1 cellular context compared by ENCODE assay signal in the genomic region with DNA sequence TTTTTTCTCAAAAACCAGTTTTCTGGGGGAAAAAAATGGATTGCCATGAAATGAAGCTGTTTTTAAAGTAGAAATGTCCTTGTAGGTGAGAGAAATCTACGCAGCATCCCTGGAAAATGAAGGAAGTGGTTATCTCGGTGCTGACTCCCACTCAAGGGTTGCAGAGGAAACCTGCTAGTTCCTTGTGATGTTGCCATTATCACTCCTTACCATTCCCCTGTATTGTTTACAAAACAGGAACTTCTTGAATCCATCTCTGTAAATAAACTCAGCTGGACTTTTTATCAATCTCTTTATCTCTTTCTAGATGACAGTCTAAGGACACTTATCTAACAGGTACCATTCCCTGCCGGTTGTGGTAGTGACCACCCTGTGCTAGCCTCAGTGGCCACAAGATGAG.
TF ChIP-seq lines count a peak whose summit lies in the region.

No MANE protein-coding gene starts in this region.

TF ChIP-seq in K562, 482 proteins besides CTCF, POLR2A, EP300 and RAD21 (continued from another document):
- TF ChIP-seq SMARCE1 (IDR thresholded peaks at IDR 0.05) (peak; percentile 83; the same call in 1 of the 2 replicates), KLF16 (IDR thresholded peaks at IDR 0.05) (0 out of 2 replicates have a peak, but pooled peaks have one; percentile 21), CTBP1 (IDR thresholded peaks at IDR 0.05; ENCODE audit: borderline replicate concordance) (peak; percentile 94), TCF3 (CRISPR knock-in tag; IDR thresholded peaks at IDR 0.05) (peak; percentile 62), RB1 (IDR thresholded peaks at IDR 0.05; ENCODE audit: low read depth) (no peak), NFYB (IDR thresholded peaks at IDR 0.05; ENCODE audit: extremely low read depth, insufficient read length) (no peak)
